1 cellular context compared by ENCODE assay signal in genomic region chr2:173106959-173107628, GRCh38.
TF ChIP-seq lines count a peak whose summit lies in the region.

No MANE protein-coding gene starts in this region.

TF ChIP-seq in HepG2, 621 proteins besides CTCF, POLR2A, EP300 and RAD21:
- TF ChIP-seq SATB2 (CRISPR knock-in tag; IDR thresholded peaks at IDR 0.05): no peak
- peak; percentile 56; the same call in 1 of the 2 replicates for TF ChIP-seq CEBPB (IDR thresholded peaks at IDR 0.05; ENCODE audit: borderline replicate concordance, low read depth, low read length)
- TF ChIP-seq ATF7 (IDR thresholded peaks at IDR 0.05): peak; percentile 71; the same call in 1 of the 2 replicates
- TF ChIP-seq ATF7 (CRISPR knock-in tag; IDR thresholded peaks at IDR 0.05): no peak
